25 cellular contexts compared by ENCODE assay signal in genomic region chr5:44729536-44729935, GRCh38.
"Had no signal": no experiment of that assay in that cellular context is flagged by ENCODE, and none has a peak within 500 bp of the region (broad histone marks: within the 10 kb centered on the region; RNA-seq: fewer than 3 reads in every experiment).

No MANE protein-coding gene starts in this region.

- ATAC-seq: activated CD4-positive, CD25-positive, alpha-beta regulatory T cell treated with anti-CD3 and anti-CD28 coated beads, Interleukin-2, amount 50 U/mL, for 24 hours; esophagus mucosa; foreskin keratinocyte; heart right ventricle; natural killer cell; sciatic nerve had no signal

- H3K27me3 ChIP-seq: foreskin keratinocyte, heart right ventricle, neutrophil, upper lobe of left lung, vagina had no signal

- H3K27ac ChIP-seq: foreskin keratinocyte, heart right ventricle, neutrophil, prostate gland, skin epidermis, upper lobe of left lung, vagina, WERI-Rb-1 had no signal

- H3K4me1 ChIP-seq: foreskin keratinocyte, heart right ventricle, prostate gland, upper lobe of left lung, vagina had no signal

- H3K4me3 ChIP-seq: heart right ventricle, prostate gland, skin epidermis, upper lobe of left lung, vagina had no signal

- DNase-seq: activated CD4-positive, alpha-beta T cell treated with anti-CD3 and anti-CD28 coated beads for 48 hours; activated CD4-positive, alpha-beta T cell treated with anti-CD3 and anti-CD28 coated beads, Interleukin-2, amount 50 U/mL, for 48 hours; activated CD8-positive, alpha-beta memory T cell treated with anti-CD3 and anti-CD28 coated beads for 24 hours; activated effector memory CD4-positive, alpha-beta T cell treated with Interleukin-2 at 50 U/mL for 16 hours; activated naive CD4-positive, alpha-beta T cell treated with Interleukin-2 at 50 U/mL for 16 hours; activated naive CD8-positive, alpha-beta T cell treated with anti-CD3 and anti-CD28 coated beads, Interleukin-2, amount 10 ng/mL, durations not matched to agents 7 days and 5 days; amniotic stem cell; caudate nucleus; cortex of kidney; foreskin keratinocyte; heart right ventricle; natural killer cell; retina; stimulated activated naive CD4-positive, alpha-beta T cell treated with Interleukin-2 at 50 U/mL for 16 hours; substantia nigra; T-helper 1 cell; upper lobe of left lung; WERI-Rb-1 had no signal

- H3K9me3 ChIP-seq: neutrophil, prostate gland, upper lobe of left lung had no signal

- H3K36me3 ChIP-seq: heart right ventricle, neutrophil, prostate gland, upper lobe of left lung, vagina, WERI-Rb-1 had no signal
